Comparison of ENCODE assay signal across 1 cellular context in genomic region chr15:92906563-92907081, GRCh38.
TF ChIP-seq lines count a peak whose summit lies in the region.

No MANE protein-coding gene starts in this region.

TF ChIP-seq in HepG2, 621 proteins besides CTCF, POLR2A, EP300 and RAD21 (continued from another document):
- TF ChIP-seq ZBTB39 (CRISPR knock-in tag; IDR thresholded peaks at IDR 0.05) (peak; percentile 82; the same call in 1 of the 2 replicates), AGO2 (optimal IDR thresholded peaks at IDR 0.05; ENCODE audit: low read depth, low read length) (peak; percentile 4), FOXM1 (CRISPR knock-in tag; IDR thresholded peaks at IDR 0.05) (no peak), MYNN (CRISPR knock-in tag; IDR thresholded peaks at IDR 0.05; ENCODE audit: low read depth) (no peak), SAP130 (CRISPR knock-in tag; IDR thresholded peaks at IDR 0.05; ENCODE audit: low read depth) (peak; percentile 51), MTA3 (CRISPR knock-in tag; IDR thresholded peaks at IDR 0.05) (no peak), ZNF30 (CRISPR knock-in tag; IDR thresholded peaks at IDR 0.05) (no peak), ZZZ3 (CRISPR knock-in tag; IDR thresholded peaks at IDR 0.05; ENCODE audit: borderline replicate concordance) (no peak), POLR2AphosphoS5 (IDR thresholded peaks at IDR 0.05; ENCODE audit: low read depth, low read length) (0 out of 2 replicates have a peak, but pooled peaks have one; percentile 36), ATF6 (CRISPR knock-in tag; conservative IDR thresholded peaks at IDR 0.05) (no peak), MTERF4 (CRISPR knock-in tag; IDR thresholded peaks at IDR 0.05) (no peak), FOSL2 (CRISPR knock-in tag; IDR thresholded peaks at IDR 0.05) (0 out of 2 replicates have a peak, but pooled peaks have one; percentile 23), TFAP4 (IDR thresholded peaks at IDR 0.05; ENCODE audit: borderline replicate concordance, low read depth) (peak; percentile 9; the same call in 1 of the 2 replicates)
TF ChIP-seq in HepG2: peak in this region for 6.
